23 cellular contexts compared by ENCODE assay signal in genomic region chr17:36778458-36778857, GRCh38.
DNase-seq lines count a peak whose midpoint lies in the region; ATAC-seq, FAIRE-seq and TF ChIP-seq lines count a peak whose summit lies in the region.
"Had no signal": no experiment of that assay in that cellular context is flagged by ENCODE, and none has a peak within 500 bp of the region (broad histone marks: within the 10 kb centered on the region; RNA-seq: fewer than 3 reads in every experiment).

No MANE protein-coding gene starts in this region.

- FAIRE-seq in RCC 7860 (lab: Jason Lieb, UNC), result no peak
- FAIRE-seq: H54, K562 had no signal

- ATAC-seq in omental fat pad (ENCODE audit: low FRiP score) (no peak), HG02970 (IDR thresholded peaks at IDR 0.05; ENCODE audit: low FRiP score, unreplicated experiment) (no peak), HG02870 (IDR thresholded peaks at IDR 0.05; ENCODE audit: unreplicated experiment) (no peak)
- ATAC-seq: activated CD8-positive, alpha-beta T cell treated with anti-CD3 and anti-CD28 coated beads, Interleukin-2, amount 10 ng/mL, durations not matched to agents 7 days and 5 days; heart left ventricle; K562; left colon; T-helper 17 cell had no signal

- in situ Hi-C loops in Caki2 (cut with HindIII; ENCODE audit: low pct_unique_long_range_greater_than_20kb, low sequenced_read_pairs), result no loop called here

- TF ChIP-seq CTCF in omental fat pad (IDR thresholded peaks at IDR 0.05), result no peak

- DNase-seq in Caki2 (ENCODE audit: low read depth) (peak; percentile 94), HK-2 (ENCODE audit: unreplicated experiment) (peak; percentile 33), RCC 7860 (ENCODE audit: low spot score) (peak; percentile 37), mesenteric fat pad (ENCODE audit: low spot score) (peak; percentile 67), omental fat pad (ENCODE audit: low spot score) (no peak), NCI-H2227 treated with DMSO at 0.1 percent for 48 hours (lab: John Stamatoyannopoulos, UW) (no peak)
- DNase-seq: activated CD4-positive, CD25-positive, alpha-beta regulatory T cell treated with anti-CD3 and anti-CD28 coated beads, Interleukin-2, amount 50 U/mL, for 72 hours; activated CD8-positive, alpha-beta T cell treated with anti-CD3 and anti-CD28 coated beads, Interleukin-2, amount 10 ng/mL, durations not matched to agents 7 days and 5 days; activated naive CD8-positive, alpha-beta T cell treated with anti-CD3 and anti-CD28 coated beads for 36 hours; aorta; DMS 273 treated with DMSO at 0.1 percent for 48 hours; effector memory CD4-positive, alpha-beta T cell; heart left ventricle; left colon; NCI-H2029 treated with DMSO at 0.1 percent for 48 hours; NCI-H748 treated with DMSO at 0.1 percent for 48 hours; stimulated activated CD4-positive, alpha-beta T cell treated with anti-CD3 and anti-CD28 coated beads, Interleukin-15, amount 100 ng/mL, for 24 hours; stimulated activated naive CD4-positive, alpha-beta T cell; T-helper 17 cell had no signal

Comparison
In these comparisons a context has a peak if more than half of its experiments do, and no peak if none do; other contexts are left out.
1. DNase-seq: peak in Caki2 (single experiment), HK-2 (single experiment), RCC 7860 (single experiment) and mesenteric fat pad (single experiment); none in omental fat pad (single experiment) and NCI-H2227 treated with DMSO at 0.1 percent for 48 hours (single experiment).